Comparison of ENCODE assay signal across 19 cellular contexts in genomic region chr4:5144384-5144783, GRCh38.
DNase-seq lines count a peak whose midpoint lies in the region; ATAC-seq and TF ChIP-seq lines count a peak whose summit lies in the region.
"Had no signal": no experiment of that assay in that cellular context is flagged by ENCODE, and none has a peak within 500 bp of the region (broad histone marks: within the 10 kb centered on the region; RNA-seq: fewer than 3 reads in every experiment).

No MANE protein-coding gene starts in this region.

- TF ChIP-seq CTCF in left ventricle myocardium inferior (IDR thresholded peaks at IDR 0.05; ENCODE audit: borderline replicate concordance) (no peak), esophagus muscularis mucosa (IDR thresholded peaks at IDR 0.05) (no peak), osteocyte (IDR thresholded peaks at IDR 0.05) (no peak)

- no peak overlapping the region for H3K27ac Mint-ChIP-seq in osteocyte (ENCODE audit: unreplicated experiment)
- H3K27ac Mint-ChIP-seq: CD4-positive, CD25-positive, alpha-beta regulatory T cell; CD8-positive, alpha-beta memory T cell had no signal

- H3K9me3 ChIP-seq in left ventricle myocardium inferior (replicated peaks): peaks cover 13% of the 10 kb centered on the region
- H3K9me3 ChIP-seq in esophagus muscularis mucosa: no peaks in the 10 kb centered on the region
- H3K9me3 ChIP-seq: BE2C, HAP-1 had no signal

- no peak for TF ChIP-seq EP300 in esophagus muscularis mucosa (IDR thresholded peaks at IDR 0.05)

- H3K4me1 Mint-ChIP-seq in osteocyte (ENCODE audit: unreplicated experiment): no peaks in the 10 kb centered on the region
- H3K4me1 Mint-ChIP-seq: CD4-positive, CD25-positive, alpha-beta regulatory T cell; CD8-positive, alpha-beta memory T cell had no signal

- no peak overlapping the region for H3K27ac ChIP-seq in left ventricle myocardium inferior (replicated peaks)
- no peak overlapping the region for H3K27ac ChIP-seq in esophagus muscularis mucosa (replicated peaks in 1 of 4)
- H3K27ac ChIP-seq: GM23248 had no signal

- no peaks in the 10 kb centered on the region for H3K27me3 Mint-ChIP-seq in osteocyte (ENCODE audit: unreplicated experiment)
- H3K27me3 Mint-ChIP-seq: CD8-positive, alpha-beta memory T cell had no signal

- H3K36me3 Mint-ChIP-seq in osteocyte (ENCODE audit: unreplicated experiment): peaks cover 20% of the 10 kb centered on the region
- H3K36me3 Mint-ChIP-seq: CD4-positive, CD25-positive, alpha-beta regulatory T cell; CD8-positive, alpha-beta memory T cell had no signal

- 40% methylated on average over 2 of the region's 2 CpGs for WGBS in esophagus muscularis mucosa

- no peak overlapping the region for H3K4me3 Mint-ChIP-seq in osteocyte (ENCODE audit: unreplicated experiment)
- H3K4me3 Mint-ChIP-seq: CD4-positive, CD25-positive, alpha-beta regulatory T cell; CD8-positive, alpha-beta memory T cell had no signal

- H3K9me3 Mint-ChIP-seq in osteocyte (ENCODE audit: unreplicated experiment): peaks cover 4% of the 10 kb centered on the region

- peak; percentile 63 for ATAC-seq in left ventricle myocardium superior
- ATAC-seq in GM18505 (IDR thresholded peaks at IDR 0.05; ENCODE audit: unreplicated experiment): no peak
- ATAC-seq: GM12878 had no signal

- no peak for TF ChIP-seq POLR2A in esophagus muscularis mucosa (IDR thresholded peaks at IDR 0.05; ENCODE audit: low read depth)
- TF ChIP-seq POLR2A in GM18505 (IDR thresholded peaks at IDR 0.05; ENCODE audit: borderline replicate concordance, extremely low read depth, insufficient read depth, insufficient read length): no peak

- H3K4me1 ChIP-seq in left ventricle myocardium inferior (no peaks in the 10 kb centered on the region), esophagus muscularis mucosa (no peaks in the 10 kb centered on the region)
- H3K4me1 ChIP-seq: BE2C, HAP-1 had no signal

- H3K27me3 ChIP-seq in left ventricle myocardium inferior (ENCODE audit: low read depth): peaks cover 19% of the 10 kb centered on the region
- no peaks in the 10 kb centered on the region for H3K27me3 ChIP-seq in esophagus muscularis mucosa

- DNase-seq in left ventricle myocardium superior (no peak), left ventricle myocardium inferior (no peak), esophagus muscularis mucosa (ENCODE audit: extremely low spot score) (peak; percentile 87), osteocyte (ENCODE audit: extremely low spot score, unreplicated experiment) (peak; percentile 11), SW 1271 (lab: John Stamatoyannopoulos, UW) (no peak), UCSD-AML1 (lab: John Stamatoyannopoulos, UW; ENCODE audit: unreplicated experiment) (no peak)
- DNase-seq: BE2C; C1 segment of cervical spinal cord; CD4-positive, CD25-positive, alpha-beta regulatory T cell; CD8-positive, alpha-beta memory T cell; COR-L47; DMS 273 treated with DMSO at 0.1 percent for 48 hours; DMS53; DND-41; EL; GM23248 had no signal

- intact Hi-C loops in left ventricle myocardium superior (cut with micrococcal nuclease): no loop called here
- intact Hi-C loops in left ventricle myocardium inferior (cut with micrococcal nuclease): no loop called here
- intact Hi-C loops in esophagus muscularis mucosa (cut with DNase I): loop anchor here (5.0 kb wide), 2 partner anchors 92 to 147 kb away; partner anchors contain the start of gene STK32B

- H3K36me3 ChIP-seq in left ventricle myocardium inferior (no peaks in the 10 kb centered on the region), esophagus muscularis mucosa (no peaks in the 10 kb centered on the region)
- H3K36me3 ChIP-seq: BE2C, HAP-1 had no signal

- no peak overlapping the region for H3K4me3 ChIP-seq in left ventricle myocardium inferior
- H3K4me3 ChIP-seq in esophagus muscularis mucosa: no peak overlapping the region
- H3K4me3 ChIP-seq: GM12878, GM23248, HAP-1 had no signal

Comparison
In these comparisons a context has a peak if more than half of its experiments do, and no peak if none do; other contexts are left out.
1. DNase-seq: peak in esophagus muscularis mucosa (single experiment) and osteocyte (single experiment); none in left ventricle myocardium superior (single experiment), left ventricle myocardium inferior (single experiment), SW 1271 (0 of 2) and UCSD-AML1 (single experiment).